Comparison of ENCODE assay signal across 21 cellular contexts in the genomic region with DNA sequence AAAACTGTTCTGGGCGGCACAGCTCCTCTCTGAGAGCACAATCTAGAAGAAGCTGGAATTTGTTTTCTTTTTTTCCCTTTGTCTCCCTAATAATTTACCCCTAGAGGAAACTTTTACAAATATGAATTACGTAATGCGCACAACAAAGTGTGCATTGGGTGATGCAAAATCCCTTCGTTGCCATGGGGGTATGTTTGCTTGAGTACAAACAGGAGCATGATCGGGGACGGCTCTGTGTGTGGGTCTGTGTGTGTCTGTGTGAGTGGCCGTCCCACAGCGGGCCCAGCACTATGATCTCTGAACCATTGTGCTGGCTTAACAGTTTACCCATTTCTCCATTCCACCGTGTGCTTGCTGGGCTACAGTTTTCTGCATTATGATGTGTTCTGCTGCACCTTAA.
DNase-seq lines count a peak whose midpoint lies in the region; ATAC-seq and TF ChIP-seq lines count a peak whose summit lies in the region.
"Had no signal": no experiment of that assay in that cellular context is flagged by ENCODE, and none has a peak within 500 bp of the region (broad histone marks: within the 10 kb centered on the region; RNA-seq: fewer than 3 reads in every experiment).

No MANE protein-coding gene starts in this region.

- no peaks in the 10 kb centered on the region for H3K79me1 ChIP-seq in H9 (ENCODE audit: insufficient read depth, low read depth, low read length, poor library complexity, severe bottlenecking)

- H4K5ac ChIP-seq in H9 (ENCODE audit: insufficient read length, low read depth, low read length), result no peak overlapping the region

- no peak overlapping the region for H3K56ac ChIP-seq in H9 (ENCODE audit: insufficient read length, low read depth, low read length)

- peaks cover 0 to 2% (median 0%) of the 10 kb centered on the region in 3 experiments; a peak in 2 of 7 replicates for H3K36me3 Mint-ChIP-seq in H9 (ENCODE audit: insufficient read depth in 1 of 3, low read depth in 3 of 3)
- H3K36me3 Mint-ChIP-seq: CD4-positive, CD25-positive, alpha-beta regulatory T cell had no signal

- intact Hi-C loops in sciatic nerve (cut with DNase I), result no loop called here

- H2BK20ac ChIP-seq in H9 (ENCODE audit: low read depth, low read length, poor library complexity, severe bottlenecking), result no peak overlapping the region

- no peaks in the 10 kb centered on the region for H3K23me2 ChIP-seq in H9 (ENCODE audit: insufficient read length, low read depth, low read length, poor library complexity, severe bottlenecking)

- no peak overlapping the region for H2BK120ac ChIP-seq in H9 (ENCODE audit: low read depth, low read length, poor library complexity, severe bottlenecking)

- no peak overlapping the region for H2BK15ac ChIP-seq in H9 (ENCODE audit: low read depth, low read length)

- no peaks in the 10 kb centered on the region for H3K79me2 ChIP-seq in H9 (ENCODE audit: insufficient read depth, low read length)

- H3K18ac ChIP-seq in H9 (ENCODE audit: insufficient read length, low read depth, low read length), result no peak overlapping the region

- no peak overlapping the region for H3K4me2 ChIP-seq in H9 (ENCODE audit: insufficient read depth, insufficient read length, low read length)
- H3K4me2 ChIP-seq: GM23338 had no signal

- H3K23ac ChIP-seq in H9 (ENCODE audit: insufficient read length, low read depth, low read length), result no peak overlapping the region

- H3K4me1 ChIP-seq in H9 (ENCODE audit: insufficient read depth, low read length), result peaks cover 38% of the 10 kb centered on the region

- no peak overlapping the region for H3K4me3 Mint-ChIP-seq in H9
- H3K4me3 Mint-ChIP-seq: CD4-positive, CD25-positive, alpha-beta regulatory T cell; GM23338 had no signal

- no CpG with 5 or more reads among the region's 9 CpGs for WGBS in H9 (ENCODE audit: extremely low coverage, insufficient read length, low lambda C conversion rate)

- H3T11ph ChIP-seq in H9 (ENCODE audit: low read length), result no peak overlapping the region

- no peaks in the 10 kb centered on the region for H3K36me3 ChIP-seq in WERI-Rb-1

- no peak overlapping the region for H3K9ac ChIP-seq in H9 (ENCODE audit: extremely low read depth, insufficient read length, low read length)

- TF ChIP-seq CTCF in H9 (conservative IDR thresholded peaks at IDR 0.05) (no peak), WERI-Rb-1 (IDR thresholded peaks at IDR 0.05; ENCODE audit: low read depth, low read length) (no peak), fibroblast of pulmonary artery (IDR thresholded peaks at IDR 0.05; ENCODE audit: low read length, missing control alignments) (no peak)

- peak overlapping the region; percentile 87 for H4K91ac ChIP-seq in H9 (ENCODE audit: insufficient read length, low read depth, low read length)

- H3K27me3 Mint-ChIP-seq in H9 (ENCODE audit: low read depth), result peaks cover 6% of the 10 kb centered on the region; the same call in 1 of the 2 replicates

- peak overlapping the region; percentile 12 for H2BK12ac ChIP-seq in H9 (ENCODE audit: insufficient read length, low read depth, low read length)

- H3K4me3 ChIP-seq in WERI-Rb-1 (ENCODE audit: low read depth, low read length) (no peak overlapping the region), fibroblast of pulmonary artery (replicated peaks; ENCODE audit: low read depth, low read length) (no peak overlapping the region)
- H3K4me3 ChIP-seq: GM23338 had no signal

- no peak overlapping the region for H4K8ac ChIP-seq in H9 (replicated peaks; ENCODE audit: insufficient read length, low read depth, low read length)

- H2AK5ac ChIP-seq in H9 (ENCODE audit: insufficient read length, low read length), result no peak overlapping the region

- H3K9me3 ChIP-seq in H9 (ENCODE audit: control insufficient read depth, low read depth, low read length), result no peaks in the 10 kb centered on the region
- no peaks in the 10 kb centered on the region for H3K9me3 ChIP-seq in WERI-Rb-1 (ENCODE audit: severe bottlenecking)

- H3K4ac ChIP-seq in H9 (ENCODE audit: low read depth, low read length), result no peak overlapping the region; the same call in 1 of the 2 replicates

- peak overlapping the region in 2 of 3 experiments; percentile 45 to 62; a peak in 4 of 7 replicates for H3K27ac Mint-ChIP-seq in H9
- H3K27ac Mint-ChIP-seq: CD4-positive, CD25-positive, alpha-beta regulatory T cell had no signal

- no peak overlapping the region for H3K14ac ChIP-seq in H9 (ENCODE audit: insufficient read depth, low read length)

- DNase-seq in H9 (peak; percentile 17), WERI-Rb-1 (peak; percentile 6), fibroblast of pulmonary artery (ENCODE audit: low read depth) (peak; percentile 23), sciatic nerve (ENCODE audit: low spot score) (peak; percentile 32), T1000 (lab: John Stamatoyannopoulos, UW) (no peak), superior temporal gyrus (ENCODE audit: extremely low spot score) (no peak)
- DNase-seq: CD4-positive, CD25-positive, alpha-beta regulatory T cell; COR-L47; DMS 273 treated with DMSO at 0.1 percent for 48 hours; DND-41; KG1; NCI-H1105 treated with DMSO at 0.1 percent for 48 hours; NCI-H1694 treated with DMSO at 0.1 percent for 48 hours; NCI-H510A; NCI-H774; PC-3; RPMI8226 had no signal

- no peaks in the 10 kb centered on the region; a peak in 1 of 5 replicates for H3K9me3 Mint-ChIP-seq in H9
- H3K9me3 Mint-ChIP-seq: GM23338 had no signal

- no peaks in the 10 kb centered on the region for H4K20me1 ChIP-seq in H9 (ENCODE audit: control insufficient read depth, insufficient read depth, insufficient read length)

- ATAC-seq in sciatic nerve (no peak), GM19035 (IDR thresholded peaks at IDR 0.05; ENCODE audit: unreplicated experiment) (no peak), GM18867 (IDR thresholded peaks at IDR 0.05; ENCODE audit: unreplicated experiment) (no peak)
- ATAC-seq: GM23338, PC-3 had no signal

- H3K27ac ChIP-seq in H9 (ENCODE audit: insufficient read length, low read depth, low read length), result no peak overlapping the region
- H3K27ac ChIP-seq in WERI-Rb-1, result no peak overlapping the region
- H3K27ac ChIP-seq: 22Rv1 had no signal

- H2BK5ac ChIP-seq in H9 (ENCODE audit: insufficient read length, low read length), result no peak overlapping the region

- H3K27me3 ChIP-seq in H9 (ENCODE audit: insufficient read depth, low read length) (no peaks in the 10 kb centered on the region), WERI-Rb-1 (ENCODE audit: insufficient read depth, low read depth, severe bottlenecking) (no peaks in the 10 kb centered on the region)

- H2AFZ ChIP-seq in H9 (ENCODE audit: low read length), result no peak overlapping the region
- H2AFZ ChIP-seq: GM23338 had no signal

- peaks cover 86 to 88% of the 10 kb centered on the region in 2 experiments for H3K4me1 Mint-ChIP-seq in H9
- H3K4me1 Mint-ChIP-seq: CD4-positive, CD25-positive, alpha-beta regulatory T cell had no signal

Comparison
In these comparisons a context has a peak if more than half of its experiments do, and no peak if none do; other contexts are left out.
1. DNase-seq: peak in H9 (single experiment), WERI-Rb-1 (single experiment), fibroblast of pulmonary artery (single experiment) and sciatic nerve (single experiment); none in T1000 (single experiment) and superior temporal gyrus (single experiment).